ENCODE assay signal across 8 cellular contexts in genomic region chr3:28286595-28286994, GRCh38. TPM values are rescaled to one million over a fixed set of nuclear protein-coding genes. Genes with fewer than 3 reads are reported as not detected.
DNase-seq lines count a peak whose midpoint lies in the region; ATAC-seq and TF ChIP-seq lines count a peak whose summit lies in the region.

No MANE protein-coding gene starts in this region.

- H3K27me3 Mint-ChIP-seq in CD4-positive, alpha-beta T cell, result no peaks in the 10 kb centered on the region
- no peaks in the 10 kb centered on the region for H3K27me3 Mint-ChIP-seq in central memory CD8-positive, alpha-beta T cell

- TF ChIP-seq POLR2A in right lobe of liver (IDR thresholded peaks at IDR 0.05), result no peak

- H3K27ac ChIP-seq in CD4-positive, alpha-beta T cell (ENCODE audit: low read depth, low read length), result no peak overlapping the region
- no peak overlapping the region for H3K27ac ChIP-seq in right lobe of liver
- no peak overlapping the region for H3K27ac ChIP-seq in aorta (ENCODE audit: low read depth in 1 of 2, low read length in 2 of 2)

- no peak overlapping the region for H3K27ac Mint-ChIP-seq in CD4-positive, alpha-beta T cell
- H3K27ac Mint-ChIP-seq in central memory CD8-positive, alpha-beta T cell (ENCODE audit: low read depth), result peak overlapping the region; percentile 67

- H3K36me3 Mint-ChIP-seq in CD4-positive, alpha-beta T cell (ENCODE audit: low read depth), result peaks cover 8% of the 10 kb centered on the region
- H3K36me3 Mint-ChIP-seq in central memory CD8-positive, alpha-beta T cell (ENCODE audit: insufficient read depth), result peaks cover 2% of the 10 kb centered on the region

- H3K9me3 Mint-ChIP-seq in CD4-positive, alpha-beta T cell, result no peaks in the 10 kb centered on the region
- no peaks in the 10 kb centered on the region for H3K9me3 Mint-ChIP-seq in central memory CD8-positive, alpha-beta T cell

- DNase-seq in CD4-positive, alpha-beta T cell, result no peak
- peak; percentile 41 for DNase-seq in NCI-H69 (lab: John Stamatoyannopoulos, UW)
- no peak for DNase-seq in central memory CD8-positive, alpha-beta T cell (ENCODE audit: low spot score in 2 of 2)
- DNase-seq in right lobe of liver, result no peak
- no peak for DNase-seq in aorta
- DNase-seq in anterior cingulate cortex (lab: John Stamatoyannopoulos, UW), result no peak

- peak; percentile 71 for TF ChIP-seq CTCF in CD4-positive, alpha-beta T cell (IDR thresholded peaks at IDR 0.05)
- TF ChIP-seq CTCF in right lobe of liver (IDR thresholded peaks at IDR 0.05), result peak; percentile 60 to 78 (median 66)

- no peaks in the 10 kb centered on the region for H3K9me3 ChIP-seq in CD4-positive, alpha-beta T cell (ENCODE audit: control insufficient read depth, low read length)
- no peaks in the 10 kb centered on the region for H3K9me3 ChIP-seq in right lobe of liver
- no peaks in the 10 kb centered on the region for H3K9me3 ChIP-seq in aorta (ENCODE audit: control insufficient read depth, low read length)

- POLR2A ChIA-PET in CD4-positive, alpha-beta T cell (lab: Charles Lee), result interaction anchor here (1.7 to 2.1 kb wide), 2 partner anchors 565 to 574 kb away, joined by 5 to 7 read pairs; partner anchors contain the start of gene EOMES

- ATAC-seq in CD4-positive, alpha-beta T cell (ENCODE audit: poor library complexity), result peak; percentile 80
- ATAC-seq in GM18867 (IDR thresholded peaks at IDR 0.05; ENCODE audit: unreplicated experiment) (peak; percentile 94), HG03039 (IDR thresholded peaks at IDR 0.05; ENCODE audit: unreplicated experiment) (peak; percentile 80), right lobe of liver (peak; percentile 91 to 97 (median 93)), aorta (ENCODE audit: low FRiP score) (no peak)
- peak; percentile 73 for ATAC-seq in central memory CD8-positive, alpha-beta T cell (replicated peaks; ENCODE audit: extremely low read depth, poor library complexity, severe bottlenecking)

- no peak overlapping the region for H3K4me3 Mint-ChIP-seq in CD4-positive, alpha-beta T cell
- peak overlapping the region; percentile 69 for H3K4me3 Mint-ChIP-seq in central memory CD8-positive, alpha-beta T cell

- H3K27me3 ChIP-seq in CD4-positive, alpha-beta T cell (ENCODE audit: control insufficient read depth, insufficient read depth, low read length), result no peaks in the 10 kb centered on the region
- no peaks in the 10 kb centered on the region for H3K27me3 ChIP-seq in right lobe of liver
- no peaks in the 10 kb centered on the region for H3K27me3 ChIP-seq in aorta (ENCODE audit: control insufficient read depth in 1 of 2, insufficient read depth in 2 of 2, low read length in 1 of 2)

- intact Hi-C loops in CD4-positive, alpha-beta T cell (cut with DNase I, micrococcal nuclease), result loop anchor here in 1 of 2 experiments (1.0 kb wide), 1 partner anchor 574 kb away; no protein-coding TSS in a partner anchor
- intact Hi-C loops in right lobe of liver (cut with DNase I), result no loop called here
- intact Hi-C loops in aorta (cut with DNase I), result no loop called here

- no peaks in the 10 kb centered on the region for H3K36me3 ChIP-seq in right lobe of liver
- H3K36me3 ChIP-seq in aorta (ENCODE audit: control insufficient read depth in 1 of 2, insufficient read depth in 2 of 2, low read length in 1 of 2), result peaks cover 0 to 1% of the 10 kb centered on the region in 2 donors

- no peaks in the 10 kb centered on the region for H3K4me1 ChIP-seq in right lobe of liver
- H3K4me1 ChIP-seq in aorta (ENCODE audit: control insufficient read depth in 1 of 2, insufficient read depth in 2 of 2, low read length in 2 of 2), result no peaks in the 10 kb centered on the region

- CTCF ChIA-PET in CD4-positive, alpha-beta T cell (lab: Charles Lee), result interaction anchor here (0.6 to 1.6 kb wide), 2 partner anchors 574 to 606 kb away, joined by 3 to 6 read pairs; no protein-coding TSS in a partner anchor

- H3K4me3 ChIP-seq in right lobe of liver (no peak overlapping the region), aorta (ENCODE audit: low read length in 2 of 2) (no peak overlapping the region)

- H3K4me1 Mint-ChIP-seq in CD4-positive, alpha-beta T cell (ENCODE audit: low read depth), result peaks cover 20% of the 10 kb centered on the region
- peaks cover 60% of the 10 kb centered on the region for H3K4me1 Mint-ChIP-seq in central memory CD8-positive, alpha-beta T cell

RNA-seq across cellular contexts. Expression of gene CMC1, which starts 45.2 kb away (rescaled TPM):
- total RNA-seq in CD4-positive, alpha-beta T cell, result 1 to 10 TPM; 5.0 to 6.6 TPM
- total RNA-seq in right lobe of liver, result 10 to 100 TPM in 5 of 6 experiments, 1 to 10 TPM in 1; 9.5 to 16.9 (median 12.2) TPM
- 10 to 100 TPM; 16.0 to 16.4 TPM for total RNA-seq in aorta
- 10 to 100 TPM; 23.7 to 69.9 TPM for polyA plus RNA-seq in aorta
